Comparison of ENCODE assay signal across 15 cellular contexts in the genomic region with DNA sequence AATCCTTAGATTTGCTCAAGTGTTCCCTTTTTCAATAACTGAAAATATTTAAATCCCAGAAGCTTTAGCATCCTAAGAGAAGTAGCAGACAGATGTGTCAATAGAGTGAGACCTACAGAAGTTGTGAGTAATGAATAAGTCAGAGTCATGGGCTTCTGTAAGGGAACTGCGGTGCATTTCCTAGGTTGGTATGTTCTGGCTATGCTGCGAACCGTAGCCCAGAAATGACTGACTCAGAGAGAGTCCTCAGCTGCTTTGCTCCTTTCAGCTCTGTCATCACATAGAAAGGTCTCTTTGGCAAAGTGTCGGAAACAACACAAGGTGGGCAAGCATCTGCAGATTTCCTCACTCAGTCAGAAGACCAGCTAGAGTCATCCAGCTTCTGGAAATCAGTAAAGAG.
A peak's percentile ranks its signal among the peaks of the same experiment; 100 is the strongest.
DNase-seq lines count a peak whose midpoint lies in the region; ATAC-seq, FAIRE-seq and TF ChIP-seq lines count a peak whose summit lies in the region.
"Had no signal": no experiment of that assay in that cellular context is flagged by ENCODE, and none has a peak within 500 bp of the region (broad histone marks: within the 10 kb centered on the region; RNA-seq: fewer than 3 reads in every experiment).

No MANE protein-coding gene starts in this region.

- TF ChIP-seq CTCF in lower lobe of right lung (IDR thresholded peaks at IDR 0.05) (no peak), left lung (IDR thresholded peaks at IDR 0.05) (no peak)

- no peaks in the 10 kb centered on the region for H3K27me3 ChIP-seq in lower lobe of right lung (ENCODE audit: low read depth)
- no peaks in the 10 kb centered on the region for H3K27me3 ChIP-seq in left lung
- H3K27me3 ChIP-seq: tibial nerve had no signal

- peak; percentile 88 for ATAC-seq in stimulated activated effector memory CD8-positive, alpha-beta T cell treated with anti-CD3 and anti-CD28 coated beads, Interleukin-12 subunit alpha, Interleukin-12 subunit beta, amount 100 ng/mL, for 72 hours
- ATAC-seq in HG03280 (IDR thresholded peaks at IDR 0.05; ENCODE audit: unreplicated experiment) (no peak), lower lobe of right lung (no peak), left lung (no peak)
- ATAC-seq: activated naive CD8-positive, alpha-beta T cell treated with anti-CD3 and anti-CD28 coated beads, Interleukin-2, amount 50 U/mL, for 24 hours had no signal

- no peak overlapping the region for H3K27ac ChIP-seq in lower lobe of right lung
- H3K27ac ChIP-seq in left lung, result no peak overlapping the region
- H3K27ac ChIP-seq: tibial nerve had no signal

- FAIRE-seq in TTC549 (lab: Jason Lieb, UNC), result peak; percentile 96
- FAIRE-seq: A204.1 had no signal

- intact Hi-C loops in lower lobe of right lung (cut with DNase I), result no loop called here
- intact Hi-C loops in left lung (cut with DNase I), result no loop called here

- H3K27ac Mint-ChIP-seq in activated naive CD8-positive, alpha-beta T cell, result peak overlapping the region; percentile 47
- no peak overlapping the region for H3K27ac Mint-ChIP-seq in activated naive CD8-positive, alpha-beta T cell treated with anti-CD3 and anti-CD28 coated beads for 36 hours
- peak overlapping the region; percentile 11 for H3K27ac Mint-ChIP-seq in stimulated activated effector memory CD8-positive, alpha-beta T cell treated with anti-CD3 and anti-CD28 coated beads, Interleukin-12 subunit alpha, Interleukin-12 subunit beta, amount 100 ng/mL, for 72 hours
- H3K27ac Mint-ChIP-seq: activated naive CD8-positive, alpha-beta T cell treated with anti-CD3 and anti-CD28 coated beads, Interleukin-2, amount 50 U/mL, for 24 hours had no signal

- H3K9me3 Mint-ChIP-seq in activated naive CD8-positive, alpha-beta T cell (ENCODE audit: low read depth), result no peaks in the 10 kb centered on the region
- H3K9me3 Mint-ChIP-seq in activated naive CD8-positive, alpha-beta T cell treated with anti-CD3 and anti-CD28 coated beads for 36 hours, result no peaks in the 10 kb centered on the region
- H3K9me3 Mint-ChIP-seq in stimulated activated effector memory CD8-positive, alpha-beta T cell treated with anti-CD3 and anti-CD28 coated beads, Interleukin-12 subunit alpha, Interleukin-12 subunit beta, amount 100 ng/mL, for 72 hours, result no peaks in the 10 kb centered on the region
- H3K9me3 Mint-ChIP-seq: activated naive CD8-positive, alpha-beta T cell treated with anti-CD3 and anti-CD28 coated beads, Interleukin-2, amount 50 U/mL, for 24 hours had no signal

- no peak for DNase-seq in activated naive CD8-positive, alpha-beta T cell treated with anti-CD3 and anti-CD28 coated beads for 36 hours
- peak; percentile 87 for DNase-seq in fibroblast of peridontal ligament (ENCODE audit: extremely low read depth)
- no peak for DNase-seq in stimulated activated effector memory CD8-positive, alpha-beta T cell treated with anti-CD3 and anti-CD28 coated beads, Interleukin-12 subunit alpha, Interleukin-12 subunit beta, amount 100 ng/mL, for 72 hours (ENCODE audit: low spot score in 2 of 2)
- DNase-seq in lower lobe of right lung, result no peak
- DNase-seq in left lung, result no peak
- DNase-seq: activated CD8-positive, alpha-beta memory T cell treated with anti-CD3 and anti-CD28 coated beads, Interleukin-2, amount 50 U/mL, for 48 hours; activated naive CD8-positive, alpha-beta T cell treated with anti-CD3 and anti-CD28 coated beads, Interleukin-2, amount 50 U/mL, for 24 hours; DMS153; head of caudate nucleus; NCI-H2171 treated with DMSO at 0.1 percent for 48 hours had no signal

- H3K4me1 ChIP-seq in lower lobe of right lung, result no peaks in the 10 kb centered on the region
- no peaks in the 10 kb centered on the region for H3K4me1 ChIP-seq in left lung

- H3K27me3 Mint-ChIP-seq in activated naive CD8-positive, alpha-beta T cell, result no peaks in the 10 kb centered on the region
- H3K27me3 Mint-ChIP-seq in activated naive CD8-positive, alpha-beta T cell treated with anti-CD3 and anti-CD28 coated beads for 36 hours, result no peaks in the 10 kb centered on the region
- H3K27me3 Mint-ChIP-seq: activated naive CD8-positive, alpha-beta T cell treated with anti-CD3 and anti-CD28 coated beads, Interleukin-2, amount 50 U/mL, for 24 hours had no signal

- H3K4me1 Mint-ChIP-seq in activated naive CD8-positive, alpha-beta T cell (ENCODE audit: low read depth), result peaks cover 76% of the 10 kb centered on the region
- H3K4me1 Mint-ChIP-seq in activated naive CD8-positive, alpha-beta T cell treated with anti-CD3 and anti-CD28 coated beads for 36 hours, result peaks cover 35% of the 10 kb centered on the region
- H3K4me1 Mint-ChIP-seq in stimulated activated effector memory CD8-positive, alpha-beta T cell treated with anti-CD3 and anti-CD28 coated beads, Interleukin-12 subunit alpha, Interleukin-12 subunit beta, amount 100 ng/mL, for 72 hours, result peaks cover 60% of the 10 kb centered on the region

- no peaks in the 10 kb centered on the region for H3K36me3 ChIP-seq in lower lobe of right lung
- no peaks in the 10 kb centered on the region for H3K36me3 ChIP-seq in left lung
- H3K36me3 ChIP-seq: tibial nerve had no signal

- no peak overlapping the region for H3K4me3 ChIP-seq in lower lobe of right lung
- H3K4me3 ChIP-seq in left lung, result no peak overlapping the region
- H3K4me3 ChIP-seq: tibial nerve had no signal

- H3K4me3 Mint-ChIP-seq in activated naive CD8-positive, alpha-beta T cell, result no peak overlapping the region
- H3K4me3 Mint-ChIP-seq in activated naive CD8-positive, alpha-beta T cell treated with anti-CD3 and anti-CD28 coated beads for 36 hours, result no peak overlapping the region
- H3K4me3 Mint-ChIP-seq in stimulated activated effector memory CD8-positive, alpha-beta T cell treated with anti-CD3 and anti-CD28 coated beads, Interleukin-12 subunit alpha, Interleukin-12 subunit beta, amount 100 ng/mL, for 72 hours, result no peak overlapping the region
- H3K4me3 Mint-ChIP-seq: activated naive CD8-positive, alpha-beta T cell treated with anti-CD3 and anti-CD28 coated beads, Interleukin-2, amount 50 U/mL, for 24 hours had no signal

- H3K9me3 ChIP-seq in lower lobe of right lung (no peaks in the 10 kb centered on the region), left lung (no peaks in the 10 kb centered on the region)
- H3K9me3 ChIP-seq: tibial nerve had no signal

- H3K36me3 Mint-ChIP-seq in activated naive CD8-positive, alpha-beta T cell, result peaks cover 5% of the 10 kb centered on the region
- peaks cover 15% of the 10 kb centered on the region for H3K36me3 Mint-ChIP-seq in activated naive CD8-positive, alpha-beta T cell treated with anti-CD3 and anti-CD28 coated beads for 36 hours
- peaks cover 6% of the 10 kb centered on the region for H3K36me3 Mint-ChIP-seq in stimulated activated effector memory CD8-positive, alpha-beta T cell treated with anti-CD3 and anti-CD28 coated beads, Interleukin-12 subunit alpha, Interleukin-12 subunit beta, amount 100 ng/mL, for 72 hours
